ENCODE assay signal across 18 cellular contexts in genomic region chr14:102630405-102630804, GRCh38. TPM values are rescaled to one million over a fixed set of nuclear protein-coding genes. Genes with fewer than 3 reads are reported as not detected.
DNase-seq lines count a peak whose midpoint lies in the region; FAIRE-seq and TF ChIP-seq lines count a peak whose summit lies in the region.
"Had no signal": no experiment of that assay in that cellular context is flagged by ENCODE, and none has a peak within 500 bp of the region (broad histone marks: within the 10 kb centered on the region; RNA-seq: fewer than 3 reads in every experiment).

No MANE protein-coding gene starts in this region.

- DNase-seq in DMS 273 (lab: John Stamatoyannopoulos, UW; ENCODE audit: unreplicated experiment) (peak; percentile 67), DMS 273 treated with DMSO at 0.1 percent for 48 hours (lab: John Stamatoyannopoulos, UW) (no peak), NCI-H2107 (lab: John Stamatoyannopoulos, UW) (peak; percentile 30), endothelial cell of umbilical vein (ENCODE audit: low read depth, low spot score) (no peak), smooth muscle cell (lab: John Stamatoyannopoulos, UW; ENCODE audit: unreplicated experiment) (no peak), anterior cingulate cortex (lab: John Stamatoyannopoulos, UW) (no peak), inferior parietal cortex (ENCODE audit: extremely low spot score) (no peak)
- DNase-seq: 8988T; activated CD4-positive, alpha-beta T cell treated with anti-CD3 and anti-CD28 coated beads, Interleukin-2, amount 10 ng/mL, durations not matched to agents 7 days and 5 days; activated CD8-positive, alpha-beta memory T cell treated with anti-CD3 and anti-CD28 coated beads, Interleukin-2, amount 50 U/mL, for 4 hours; activated gamma-delta T cell; central memory CD4-positive, alpha-beta T cell; esophagus squamous epithelium; GM23248; NCI-H1092; RPMI8226 had no signal

- H3F3A ChIP-seq in smooth muscle cell (ENCODE audit: low read depth), result no peaks in the 10 kb centered on the region

- WGBS in smooth muscle cell (ENCODE audit: low lambda C conversion rate), result 71% methylated on average over 5 of the region's 5 CpGs

- H2AFZ ChIP-seq in endothelial cell of umbilical vein (ENCODE audit: low read depth, low read length), result no peak overlapping the region
- H2AFZ ChIP-seq in smooth muscle cell (ENCODE audit: low read depth), result no peak overlapping the region
- H2AFZ ChIP-seq: GM23248 had no signal

- H3K36me3 ChIP-seq in endothelial cell of umbilical vein (ENCODE audit: control insufficient read depth in 2 of 2, extremely low read depth in 1 of 2, insufficient read depth in 2 of 2, low read length in 2 of 2) (no peaks in the 10 kb centered on the region), neutrophil (no peaks in the 10 kb centered on the region), smooth muscle cell (ENCODE audit: low read depth) (no peaks in the 10 kb centered on the region)

- no peak for TF ChIP-seq POLR2A in endothelial cell of umbilical vein (IDR thresholded peaks at IDR 0.05; ENCODE audit: low read depth, low read length)

- H3K27ac ChIP-seq in endothelial cell of umbilical vein (ENCODE audit: insufficient read depth, low read depth, low read length) (peak overlapping the region; percentile 22), neutrophil (peak overlapping the region; percentile 88), smooth muscle cell (ENCODE audit: low read depth) (no peak overlapping the region)
- H3K27ac ChIP-seq: esophagus squamous epithelium, GM23248, KMS-11 had no signal

- H3K9ac ChIP-seq in endothelial cell of umbilical vein (replicated peaks; ENCODE audit: extremely low read depth, insufficient read depth, low read length) (no peak overlapping the region), smooth muscle cell (ENCODE audit: low read depth) (no peak overlapping the region)
- H3K9ac ChIP-seq: GM23248, KMS-11 had no signal

- H3K79me2 ChIP-seq in endothelial cell of umbilical vein (ENCODE audit: control insufficient read depth, insufficient read depth, low read length), result peaks cover 67% of the 10 kb centered on the region
- peaks cover 96% of the 10 kb centered on the region for H3K79me2 ChIP-seq in smooth muscle cell (ENCODE audit: low read depth)

- POLR2A ChIA-PET in endothelial cell of umbilical vein (lab: Charles Lee), result no interaction called here

- H3K4me1 ChIP-seq in endothelial cell of umbilical vein (ENCODE audit: control insufficient read depth, extremely low read depth, insufficient read depth, low read length), result peaks cover 34% of the 10 kb centered on the region
- peaks cover 62 to 65% of the 10 kb centered on the region in 2 experiments for H3K4me1 ChIP-seq in neutrophil (ENCODE audit: control insufficient read depth in 1 of 2, insufficient read depth in 1 of 2, low read depth in 1 of 2, low read length in 1 of 2)
- H3K4me1 ChIP-seq in smooth muscle cell (ENCODE audit: low read depth), result peaks cover 14% of the 10 kb centered on the region

- H4K20me1 ChIP-seq in endothelial cell of umbilical vein (replicated peaks; ENCODE audit: control insufficient read depth, extremely low read depth, insufficient read depth, low read length) (no peaks in the 10 kb centered on the region), smooth muscle cell (ENCODE audit: low read depth) (peaks cover 96% of the 10 kb centered on the region)

- CTCF ChIA-PET in endothelial cell of umbilical vein (lab: Charles Lee), result interaction anchor here (1.0 to 1.9 kb wide), 3 partner anchors 11 to 36 kb away, joined by 3 to 9 read pairs (median 6); no protein-coding TSS in a partner anchor

- no peak for FAIRE-seq in endothelial cell of umbilical vein (lab: Jason Lieb, UNC)

- TF ChIP-seq CTCF in endothelial cell of umbilical vein (IDR thresholded peaks at IDR 0.05; ENCODE audit: extremely low read depth in 1 of 2, insufficient read depth in 1 of 2, low read depth in 1 of 2, low read length in 2 of 2) (no peak), neutrophil (IDR thresholded peaks at IDR 0.05) (no peak), smooth muscle cell (IDR thresholded peaks at IDR 0.05; ENCODE audit: borderline replicate concordance, insufficient read depth, poor library complexity, severe bottlenecking) (no peak)

- H3K4me3 ChIP-seq in endothelial cell of umbilical vein (replicated peaks in 1 of 3; ENCODE audit: insufficient read depth in 1 of 3, low read depth in 1 of 3, low read length in 3 of 3), result no peak overlapping the region
- H3K4me3 ChIP-seq in neutrophil (ENCODE audit: low read depth in 1 of 2, low read length in 1 of 2), result no peak overlapping the region
- H3K4me3 ChIP-seq in smooth muscle cell, result no peak overlapping the region
- H3K4me3 ChIP-seq: esophagus squamous epithelium, GM23248 had no signal

- dilution Hi-C loops in endothelial cell of umbilical vein (cut with MboI; ENCODE audit: extremely low pct_ligation_motif_present, low sequenced_read_pairs), result no loop called here

- H3K4me2 ChIP-seq in endothelial cell of umbilical vein (ENCODE audit: insufficient read depth, low read length), result no peak overlapping the region
- H3K4me2 ChIP-seq in smooth muscle cell, result no peak overlapping the region

- no peaks in the 10 kb centered on the region for H3K9me3 ChIP-seq in endothelial cell of umbilical vein (replicated peaks; ENCODE audit: control insufficient read depth, insufficient read depth, low read length)
- H3K9me3 ChIP-seq in neutrophil, result no peaks in the 10 kb centered on the region
- no peaks in the 10 kb centered on the region for H3K9me3 ChIP-seq in smooth muscle cell (replicated peaks; ENCODE audit: low read depth)
- H3K9me3 ChIP-seq: esophagus squamous epithelium had no signal

- no peaks in the 10 kb centered on the region for H3K9me1 ChIP-seq in endothelial cell of umbilical vein (replicated peaks; ENCODE audit: control insufficient read depth, extremely low read depth, insufficient read depth, low read length)

- no TSS peak for BruUV-seq in endothelial cell of umbilical vein (replicated peaks; lab: Mats Ljungman, UMichigan)

- intact Hi-C loops in endothelial cell of umbilical vein (cut with micrococcal nuclease), result no loop called here

- H3K27me3 ChIP-seq in endothelial cell of umbilical vein (ENCODE audit: control insufficient read depth in 2 of 2, insufficient read depth in 2 of 2, low read length in 2 of 2), result no peaks in the 10 kb centered on the region
- no peaks in the 10 kb centered on the region for H3K27me3 ChIP-seq in neutrophil
- H3K27me3 ChIP-seq in smooth muscle cell (ENCODE audit: low read depth), result no peaks in the 10 kb centered on the region
- H3K27me3 ChIP-seq: esophagus squamous epithelium had no signal

TF ChIP-seq in endothelial cell of umbilical vein, 7 proteins besides CTCF, POLR2A, EP300 and RAD21:
- no peak for TF ChIP-seq FOS (IDR thresholded peaks at IDR 0.05; ENCODE audit: borderline replicate concordance, insufficient read depth, low read length)
- TF ChIP-seq GATA2 (IDR thresholded peaks at IDR 0.05; ENCODE audit: insufficient read depth, insufficient read length, low read depth, low read length), result no peak
- no peak for TF ChIP-seq MAX (IDR thresholded peaks at IDR 0.05; ENCODE audit: insufficient read depth, insufficient read length)
- no peak for TF ChIP-seq POLR2AphosphoS5 (IDR thresholded peaks at IDR 0.05; ENCODE audit: insufficient read depth, low read depth, low read length)
- TF ChIP-seq JUN (IDR thresholded peaks at IDR 0.05; ENCODE audit: borderline replicate concordance, insufficient read depth, insufficient read length, low read depth), result no peak
- no peak for TF ChIP-seq MYC (IDR thresholded peaks at IDR 0.05; ENCODE audit: low read depth, low read length)

RNA-seq across cellular contexts. Expression of gene RCOR1, which starts 38.0 kb away (rescaled TPM):
- total RNA-seq in endothelial cell of umbilical vein (31.8 and 32.2 TPM in 2 replicates), smooth muscle cell (25.7 and 29.3 TPM in 2 replicates)
- polyA plus RNA-seq in endothelial cell of umbilical vein (12.9 and 15.6 TPM in 2 replicates), smooth muscle cell (4.4 and 5.5 TPM in 2 replicates)
- 13.2 and 13.7 TPM in 2 replicates for polyA plus RNA-seq in endothelial cell of umbilical vein (2011; cell fraction: cytosol; rRNA removed)
- polyA plus RNA-seq in endothelial cell of umbilical vein (2011; cell fraction: nucleus; rRNA removed), result 21.3 and 26.5 TPM in 2 replicates
- polyA plus RNA-seq in endothelial cell of umbilical vein (2012), result 14.9 and 18.9 TPM in 2 replicates
- 27.1 and 28.8 TPM in 2 replicates for polyA minus RNA-seq in endothelial cell of umbilical vein
- polyA minus RNA-seq in endothelial cell of umbilical vein (2011; cell fraction: cytosol; rRNA and poly(A)+ RNA removed), result 18.4 TPM
- 25.8 and 36.5 TPM in 2 replicates for polyA minus RNA-seq in endothelial cell of umbilical vein (2011; cell fraction: nucleus; rRNA and poly(A)+ RNA removed)

Comparison
In these comparisons a context has a peak if more than half of its experiments do, and no peak if none do; other contexts are left out.
1. DNase-seq: peak in DMS 273 (single experiment) and NCI-H2107 (single experiment); none in DMS 273 treated with DMSO at 0.1 percent for 48 hours (single experiment), endothelial cell of umbilical vein (single experiment), smooth muscle cell (single experiment), anterior cingulate cortex (0 of 58) and inferior parietal cortex (single experiment).